23 cellular contexts compared by ENCODE assay signal in the genomic region with DNA sequence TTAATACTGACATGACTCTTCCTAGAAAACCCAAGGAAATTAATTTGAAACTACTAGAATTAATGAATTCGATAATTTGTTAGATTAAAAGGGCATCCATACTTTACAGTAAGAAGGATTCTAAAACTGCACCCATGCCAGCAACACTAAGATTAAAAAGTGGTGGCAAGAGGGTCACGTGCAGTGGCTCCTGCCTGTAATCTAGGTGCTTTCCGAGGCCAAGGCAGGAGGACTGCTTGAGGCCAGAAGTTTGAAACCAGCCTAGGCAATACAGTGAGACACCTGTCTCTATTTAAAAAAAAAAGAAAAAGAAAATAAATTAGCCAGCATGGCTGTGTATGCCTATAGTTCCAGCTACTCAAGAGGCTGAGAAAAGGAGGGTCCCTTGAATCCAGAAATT.
"Had no signal": no experiment of that assay in that cellular context is flagged by ENCODE, and none has a peak within 500 bp of the region (broad histone marks: within the 10 kb centered on the region; RNA-seq: fewer than 3 reads in every experiment).

No MANE protein-coding gene starts in this region.

- H3K36me3 ChIP-seq: esophagus muscularis mucosa, gastroesophageal sphincter, heart left ventricle, left lung, lower lobe of right lung had no signal

- H3K9me3 Mint-ChIP-seq: mesothelial cell of epicardium had no signal

- H3K27ac Mint-ChIP-seq: mesothelial cell of epicardium had no signal

- H3K36me3 Mint-ChIP-seq: mesothelial cell of epicardium had no signal

- H3K4me2 ChIP-seq: hepatocyte had no signal

- H3K9me3 ChIP-seq: esophagus muscularis mucosa, gastroesophageal sphincter, heart left ventricle, left lung, lower lobe of right lung, mucosa of descending colon had no signal

- H3K4me3 Mint-ChIP-seq: mesothelial cell of epicardium had no signal

- ATAC-seq: foreskin keratinocyte, gastroesophageal sphincter, heart left ventricle, left cardiac atrium, left lung, left ventricle myocardium superior, lower lobe of right lung, mucosa of descending colon had no signal

- H3K27me3 ChIP-seq: dorsolateral prefrontal cortex, esophagus muscularis mucosa, foreskin keratinocyte, gastroesophageal sphincter, heart left ventricle, hepatocyte, left lung had no signal

- H3K4me3 ChIP-seq: coronary artery, dorsolateral prefrontal cortex, esophagus muscularis mucosa, gastroesophageal sphincter, heart left ventricle, hepatocyte, left lung, lower lobe of right lung, mucosa of descending colon had no signal

- H3K27ac ChIP-seq: coronary artery, esophagus muscularis mucosa, foreskin keratinocyte, gastroesophageal sphincter, heart left ventricle, hepatocyte, left lung, lower lobe of right lung had no signal

- H2AFZ ChIP-seq: hepatocyte had no signal

- DNase-seq: dermis blood vessel endothelial cell; dorsolateral prefrontal cortex; effector CD4-positive, alpha-beta T cell; effector memory CD4-positive, alpha-beta T cell; foreskin keratinocyte; heart left ventricle; hypothalamus; left cardiac atrium; left lung; left ventricle myocardium superior; lower lobe of right lung; mesenchymal stem cell; mucosa of descending colon had no signal

- H3K4me1 ChIP-seq: foreskin keratinocyte, gastroesophageal sphincter, heart left ventricle, left lung, lower lobe of right lung had no signal

- FAIRE-seq: colon, endothelial cell of umbilical vein, frontal cortex, islet of Langerhans, keratinocyte had no signal
